Comparison of ENCODE assay signal across 1 cellular context in genomic region chr16:82067810-82068325, GRCh38.
TF ChIP-seq lines count a peak whose summit lies in the region.

No MANE protein-coding gene starts in this region.

TF ChIP-seq in HepG2, 621 proteins besides CTCF, POLR2A, EP300 and RAD21 (continued from another document):
- TF ChIP-seq ZNF691 (CRISPR knock-in tag; IDR thresholded peaks at IDR 0.05; ENCODE audit: borderline replicate concordance, low read depth) (no peak), ZNF646 (CRISPR knock-in tag; IDR thresholded peaks at IDR 0.05) (no peak), RERE (CRISPR knock-in tag; IDR thresholded peaks at IDR 0.05; ENCODE audit: low read depth) (no peak), SALL1 (CRISPR knock-in tag; IDR thresholded peaks at IDR 0.05) (0 out of 2 replicates have a peak, but pooled peaks have one; percentile 5), HOXD1 (CRISPR knock-in tag; IDR thresholded peaks at IDR 0.05) (no peak), ZGPAT (CRISPR knock-in tag; IDR thresholded peaks at IDR 0.05) (no peak), AGO2 (optimal IDR thresholded peaks at IDR 0.05; ENCODE audit: low read depth, low read length) (no peak), TEAD2 (CRISPR knock-in tag; IDR thresholded peaks at IDR 0.05) (no peak), HOXA5 (CRISPR knock-in tag; IDR thresholded peaks at IDR 0.05) (no peak), YEATS4 (CRISPR knock-in tag; IDR thresholded peaks at IDR 0.05; ENCODE audit: borderline replicate concordance) (no peak), MEF2D (CRISPR knock-in tag; IDR thresholded peaks at IDR 0.05) (no peak), ZSCAN12 (CRISPR knock-in tag; IDR thresholded peaks at IDR 0.05) (no peak), TAF15 (IDR thresholded peaks at IDR 0.05; ENCODE audit: low read depth, low read length, poor library complexity, severe bottlenecking) (no peak), CERS6 (CRISPR knock-in tag; IDR thresholded peaks at IDR 0.05) (no peak), ATF1 (CRISPR knock-in tag; IDR thresholded peaks at IDR 0.05) (peak; percentile 28; the same call in 1 of the 2 replicates), ZEB1 (IDR thresholded peaks at IDR 0.05; ENCODE audit: insufficient replicate concordance, low read depth) (no peak), HNRNPH1 (optimal IDR thresholded peaks at IDR 0.05; ENCODE audit: low read depth, low read length) (no peak), HNF1A (IDR thresholded peaks at IDR 0.05; ENCODE audit: low read depth) (0 out of 2 replicates have a peak, but pooled peaks have one; percentile 3), HNF1A (CRISPR knock-in tag; IDR thresholded peaks at IDR 0.05; ENCODE audit: borderline replicate concordance) (no peak), CREM (IDR thresholded peaks at IDR 0.05) (peak; percentile 5; the same call in 1 of the 2 replicates), CREM (CRISPR knock-in tag; IDR thresholded peaks at IDR 0.05) (no peak), ZNF317 (CRISPR knock-in tag; IDR thresholded peaks at IDR 0.05) (no peak), JDP2 (CRISPR knock-in tag; IDR thresholded peaks at IDR 0.05; ENCODE audit: borderline replicate concordance) (no peak), JARID2 (CRISPR knock-in tag; IDR thresholded peaks at IDR 0.05; ENCODE audit: insufficient replicate concordance) (no peak), MBD4 (IDR thresholded peaks at IDR 0.05; ENCODE audit: borderline replicate concordance, low read length) (no peak), ONECUT2 (CRISPR knock-in tag; IDR thresholded peaks at IDR 0.05) (no peak), ZNF576 (CRISPR knock-in tag; IDR thresholded peaks at IDR 0.05) (no peak)
